ENCODE assay signal across 8 cellular contexts in genomic region chr10:104120903-104121484, GRCh38. TPM values are rescaled to one million over a fixed set of nuclear protein-coding genes. Genes with fewer than 3 reads are reported as not detected.
DNase-seq lines count a peak whose midpoint lies in the region; ATAC-seq and TF ChIP-seq lines count a peak whose summit lies in the region.

No MANE protein-coding gene starts in this region.

- DNase-seq in GM12865 (ENCODE audit: low read depth) (peak; percentile 94), NCI-H2227 (lab: John Stamatoyannopoulos, UW; ENCODE audit: unreplicated experiment) (peak; percentile 62), choroid plexus epithelial cell (ENCODE audit: low read depth) (peak; percentile 98), kidney epithelial cell (ENCODE audit: low read depth) (peak; percentile 93), NCI-H1930 (lab: John Stamatoyannopoulos, UW) (no peak)
- peak; percentile 70 to 74 for DNase-seq in activated CD4-positive, alpha-beta T cell treated with anti-CD3 and anti-CD28 coated beads for 24 hours (ENCODE audit: low read depth in 2 of 2)
- peak; percentile 89 for DNase-seq in stimulated activated CD4-positive, alpha-beta T cell treated with anti-CD3 and anti-CD28 coated beads, Interleukin-15, amount 100 ng/mL, for 24 hours

- TF ChIP-seq CTCF in GM12865 (IDR thresholded peaks at IDR 0.05; ENCODE audit: insufficient read depth, low read depth, low read length, missing control alignments) (no peak), choroid plexus epithelial cell (conservative IDR thresholded peaks at IDR 0.05; ENCODE audit: low read depth, low read length) (no peak), kidney epithelial cell (IDR thresholded peaks at IDR 0.05; ENCODE audit: insufficient read depth, low read length, poor library complexity, severe bottlenecking) (no peak)

- H3K4me3 ChIP-seq in GM12865 (ENCODE audit: low read depth, low read length) (peak overlapping the region; percentile 89), choroid plexus epithelial cell (ENCODE audit: low read depth, low read length) (peak overlapping the region; percentile 67), kidney epithelial cell (ENCODE audit: low read depth, low read length) (peak overlapping the region; percentile 50)

- H3K27me3 ChIP-seq in kidney epithelial cell (ENCODE audit: control insufficient read depth, insufficient read depth, low read length): no peaks in the 10 kb centered on the region

- ATAC-seq in HG02970 (IDR thresholded peaks at IDR 0.05; ENCODE audit: low FRiP score, unreplicated experiment): peak; percentile 34

- H3K36me3 ChIP-seq in kidney epithelial cell (ENCODE audit: control insufficient read depth, insufficient read depth, low read length): no peaks in the 10 kb centered on the region

RNA-seq across cellular contexts. Expression of gene SFR1, which starts 1.0 kb away (rescaled TPM):
- total RNA-seq in kidney epithelial cell: 11.0 and 12.8 TPM in 2 replicates

RNA-seq across cellular contexts. Expression of gene COL17A1, which starts 35.3 kb away (rescaled TPM):
- total RNA-seq in kidney epithelial cell: 0.21 and 0.33 TPM in 2 replicates

Comparison
In these comparisons a context has a peak if more than half of its experiments do, and no peak if none do; other contexts are left out.
1. DNase-seq: peak in GM12865 (single experiment), NCI-H2227 (single experiment), activated CD4-positive, alpha-beta T cell treated with anti-CD3 and anti-CD28 coated beads for 24 hours (2 of 2), choroid plexus epithelial cell (single experiment), kidney epithelial cell (single experiment) and stimulated activated CD4-positive, alpha-beta T cell treated with anti-CD3 and anti-CD28 coated beads, Interleukin-15, amount 100 ng/mL, for 24 hours (single experiment); none in NCI-H1930 (0 of 2).
2. Peak in every context shown above with its lines, with median percentiles within 50 percentile points of each other: H3K4me3 ChIP-seq.